ENCODE assay signal across 2 cellular contexts in the genomic region with DNA sequence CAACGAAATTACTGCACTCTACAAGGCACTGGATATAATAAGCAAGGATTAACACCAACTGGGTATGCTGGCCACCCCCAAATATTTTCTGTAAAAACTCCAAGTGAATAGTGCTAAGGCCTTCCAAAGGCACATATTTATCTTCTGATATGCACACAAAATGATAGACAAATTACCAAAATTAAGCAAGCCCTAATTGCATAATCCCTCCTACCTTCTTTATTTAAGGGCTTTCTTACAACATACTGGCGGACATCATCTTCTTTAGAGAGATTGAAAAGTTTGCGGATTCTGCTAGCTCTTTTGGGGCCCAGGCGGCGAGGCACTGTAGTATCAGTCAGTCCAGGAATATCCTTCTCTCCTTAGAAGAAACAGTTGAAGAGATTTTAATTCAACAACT.
TF ChIP-seq lines count a peak whose summit lies in the region.

No MANE protein-coding gene starts in this region.

TF ChIP-seq in SK-N-SH, 30 proteins besides CTCF, POLR2A, EP300 and RAD21 (continued from another document):
- TF ChIP-seq, protein P1, sequence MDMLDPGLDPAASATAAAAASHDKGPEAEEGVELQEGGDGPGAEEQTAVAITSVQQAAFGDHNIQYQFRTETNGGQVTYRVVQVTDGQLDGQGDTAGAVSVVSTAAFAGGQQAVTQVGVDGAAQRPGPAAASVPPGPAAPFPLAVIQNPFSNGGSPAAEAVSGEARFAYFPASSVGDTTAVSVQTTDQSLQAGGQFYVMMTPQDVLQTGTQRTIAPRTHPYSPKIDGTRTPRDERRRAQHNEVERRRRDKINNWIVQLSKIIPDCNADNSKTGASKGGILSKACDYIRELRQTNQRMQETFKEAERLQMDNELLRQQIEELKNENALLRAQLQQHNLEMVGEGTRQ (IDR thresholded peaks at IDR 0.05; ENCODE audit: borderline replicate concordance, low read depth, low read length): no peak
- TF ChIP-seq RFX5 (IDR thresholded peaks at IDR 0.05; ENCODE audit: low read length) (no peak), JUND (IDR thresholded peaks at IDR 0.05) (no peak), TAF1 (IDR thresholded peaks at IDR 0.05; ENCODE audit: borderline replicate concordance, low read depth, low read length) (no peak), ELF1 (IDR thresholded peaks at IDR 0.05) (no peak), TEAD4 (IDR thresholded peaks at IDR 0.05; ENCODE audit: borderline replicate concordance, insufficient read depth) (no peak), GATA2 (CRISPR knock-in tag; IDR thresholded peaks at IDR 0.05) (no peak), FOXM1 (IDR thresholded peaks at IDR 0.05; ENCODE audit: low read depth) (no peak), TCF12 (IDR thresholded peaks at IDR 0.05) (no peak), SIN3A (IDR thresholded peaks at IDR 0.05; ENCODE audit: borderline replicate concordance, low read depth, low read length) (no peak), FOXJ3 (CRISPR knock-in tag; IDR thresholded peaks at IDR 0.05) (no peak), NFIC (IDR thresholded peaks at IDR 0.05; ENCODE audit: borderline replicate concordance) (no peak), MEF2A (IDR thresholded peaks at IDR 0.05; ENCODE audit: borderline replicate concordance, low read depth) (no peak), POLR2AphosphoS5 (IDR thresholded peaks at IDR 0.05; ENCODE audit: low read depth, low read length) (no peak)
- TF ChIP-seq, protein P2, sequence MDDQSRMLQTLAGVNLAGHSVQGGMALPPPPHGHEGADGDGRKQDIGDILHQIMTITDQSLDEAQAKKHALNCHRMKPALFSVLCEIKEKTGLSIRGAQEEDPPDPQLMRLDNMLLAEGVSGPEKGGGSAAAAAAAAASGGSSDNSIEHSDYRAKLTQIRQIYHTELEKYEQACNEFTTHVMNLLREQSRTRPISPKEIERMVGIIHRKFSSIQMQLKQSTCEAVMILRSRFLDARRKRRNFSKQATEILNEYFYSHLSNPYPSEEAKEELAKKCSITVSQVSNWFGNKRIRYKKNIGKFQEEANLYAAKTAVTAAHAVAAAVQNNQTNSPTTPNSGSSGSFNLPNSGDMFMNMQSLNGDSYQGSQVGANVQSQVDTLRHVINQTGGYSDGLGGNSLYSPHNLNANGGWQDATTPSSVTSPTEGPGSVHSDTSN (IDR thresholded peaks at IDR 0.05): no peak
- TF ChIP-seq, protein P3, sequence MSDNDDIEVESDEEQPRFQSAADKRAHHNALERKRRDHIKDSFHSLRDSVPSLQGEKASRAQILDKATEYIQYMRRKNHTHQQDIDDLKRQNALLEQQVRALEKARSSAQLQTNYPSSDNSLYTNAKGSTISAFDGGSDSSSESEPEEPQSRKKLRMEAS (IDR thresholded peaks at IDR 0.05; ENCODE audit: low read depth): no peak

TF ChIP-seq in SK-N-SH treated with all-trans-retinoic acid at 6 μM for 48 hours, 23 proteins besides CTCF, POLR2A, EP300 and RAD21 (continued from another document):
- TF ChIP-seq ISL1 (CRISPR knock-in tag; IDR thresholded peaks at IDR 0.05): no peak
- TF ChIP-seq, protein P4, sequence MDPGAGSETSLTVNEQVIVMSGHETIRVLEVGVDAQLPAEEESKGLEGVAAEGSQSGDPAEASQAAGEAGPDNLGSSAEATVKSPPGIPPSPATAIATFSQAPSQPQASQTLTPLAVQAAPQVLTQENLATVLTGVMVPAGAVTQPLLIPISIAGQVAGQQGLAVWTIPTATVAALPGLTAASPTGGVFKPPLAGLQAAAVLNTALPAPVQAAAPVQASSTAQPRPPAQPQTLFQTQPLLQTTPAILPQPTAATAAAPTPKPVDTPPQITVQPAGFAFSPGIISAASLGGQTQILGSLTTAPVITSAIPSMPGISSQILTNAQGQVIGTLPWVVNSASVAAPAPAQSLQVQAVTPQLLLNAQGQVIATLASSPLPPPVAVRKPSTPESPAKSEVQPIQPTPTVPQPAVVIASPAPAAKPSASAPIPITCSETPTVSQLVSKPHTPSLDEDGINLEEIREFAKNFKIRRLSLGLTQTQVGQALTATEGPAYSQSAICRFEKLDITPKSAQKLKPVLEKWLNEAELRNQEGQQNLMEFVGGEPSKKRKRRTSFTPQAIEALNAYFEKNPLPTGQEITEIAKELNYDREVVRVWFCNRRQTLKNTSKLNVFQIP (CRISPR knock-in tag; IDR thresholded peaks at IDR 0.05; ENCODE audit: borderline replicate concordance, low read depth): no peak
TF ChIP-seq in SK-N-SH treated with all-trans-retinoic acid at 6 μM for 48 hours: peak in this region for 0.
